In genomic region chr4:183411291-183411861, GRCh38 we compare ENCODE assay signal across 13 cellular contexts. TPM values are rescaled to one million over a fixed set of nuclear protein-coding genes. Genes with fewer than 3 reads are reported as not detected.
A peak's percentile ranks its signal among the peaks of the same experiment; 100 is the strongest.
DNase-seq lines count a peak whose midpoint lies in the region; ATAC-seq, FAIRE-seq and TF ChIP-seq lines count a peak whose summit lies in the region.
"Had no signal": no experiment of that assay in that cellular context is flagged by ENCODE, and none has a peak within 500 bp of the region (broad histone marks: within the 10 kb centered on the region; RNA-seq: fewer than 3 reads in every experiment).

No MANE protein-coding gene starts in this region.

- TF ChIP-seq CTCF in kidney (IDR thresholded peaks at IDR 0.05; ENCODE audit: borderline replicate concordance, extremely low read depth, insufficient read depth), result no peak
- TF ChIP-seq CTCF in GM10266 (IDR thresholded peaks at IDR 0.05; ENCODE audit: control insufficient read depth, insufficient read depth, low read depth, missing control alignments), result no peak

- H3K36me3 ChIP-seq in kidney (ENCODE audit: control insufficient read depth in 1 of 2, insufficient read depth in 2 of 2, low read length in 2 of 2), result no peaks in the 10 kb centered on the region

- intact Hi-C loops in kidney (cut with DNase I), result no loop called here

- peak overlapping the region; percentile 42 to 46 for H3K27ac ChIP-seq in kidney (ENCODE audit: low read depth in 2 of 2, low read length in 2 of 2)

- ATAC-seq in GM18861 (IDR thresholded peaks at IDR 0.05; ENCODE audit: unreplicated experiment) (peak; percentile 71), HG02588 (IDR thresholded peaks at IDR 0.05; ENCODE audit: unreplicated experiment) (peak; percentile 52), HG03457 (IDR thresholded peaks at IDR 0.05; ENCODE audit: unreplicated experiment) (peak; percentile 66)
- ATAC-seq: Panc1 had no signal

- H3K9ac ChIP-seq in kidney (ENCODE audit: low read length in 2 of 2), result no peak overlapping the region

- DNase-seq in kidney (no peak), DMS79 (lab: John Stamatoyannopoulos, UW) (no peak), SIG-M5 treated with dmso at 0.1 percent for 504 hours (lab: John Stamatoyannopoulos, UW; ENCODE audit: unreplicated experiment) (no peak), GM10266 (ENCODE audit: extremely low spot score) (no peak), hepatic stellate cell (ENCODE audit: low spot score) (no peak)
- DNase-seq: COR-L47, retina had no signal

- no peak overlapping the region for H3K4me3 ChIP-seq in kidney (ENCODE audit: low read length in 2 of 2)

- H3K9me3 ChIP-seq in kidney (ENCODE audit: control insufficient read depth in 1 of 2, low read length in 2 of 2), result no peaks in the 10 kb centered on the region

- FAIRE-seq in kidney (lab: Jason Lieb, UNC), result no peak
- FAIRE-seq: endometrium, keratinocyte had no signal

- H3K4me1 ChIP-seq in kidney (ENCODE audit: control insufficient read depth in 1 of 2, insufficient read depth in 1 of 2, low read depth in 1 of 2, low read length in 2 of 2), result no peaks in the 10 kb centered on the region

RNA-seq across cellular contexts. Expression of gene CDKN2AIP, which starts 33.1 kb away (rescaled TPM):
- 15.3 TPM for total RNA-seq in kidney
- polyA plus RNA-seq in kidney (ENCODE audit: insufficient read depth, low read depth, low replicate concordance), result 11.7 TPM
